1 cellular context compared by ENCODE assay signal in the genomic region with DNA sequence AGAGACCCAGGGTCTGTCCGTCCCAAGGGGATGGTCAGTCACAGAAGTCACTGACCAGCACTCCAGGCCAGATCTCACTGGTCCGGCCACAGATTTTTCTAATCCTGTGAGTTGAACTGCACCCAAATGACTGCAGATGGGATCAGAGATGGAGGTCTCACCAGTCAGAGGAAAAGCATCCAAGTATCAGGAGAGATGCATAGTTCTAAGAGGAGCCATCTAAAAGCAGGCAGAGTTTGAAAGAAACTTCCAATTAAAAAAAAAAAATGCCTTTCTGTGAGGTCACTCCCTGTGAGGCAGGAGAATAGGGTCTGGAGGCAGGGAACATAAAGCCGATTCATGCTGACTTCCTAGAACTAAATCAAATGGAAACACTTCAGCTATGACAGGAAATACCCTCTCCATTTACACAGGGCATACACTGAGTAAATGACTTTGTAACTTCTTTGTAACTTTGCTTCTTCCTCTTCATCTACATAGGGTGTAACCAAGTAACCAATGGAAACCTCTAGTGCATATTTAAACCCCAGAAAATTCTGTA.
TF ChIP-seq lines count a peak whose summit lies in the region.

No MANE protein-coding gene starts in this region.

TF ChIP-seq in GM12878, 131 proteins besides CTCF, POLR2A, EP300 and RAD21 (continued from another document):
- TF ChIP-seq, protein P1, sequence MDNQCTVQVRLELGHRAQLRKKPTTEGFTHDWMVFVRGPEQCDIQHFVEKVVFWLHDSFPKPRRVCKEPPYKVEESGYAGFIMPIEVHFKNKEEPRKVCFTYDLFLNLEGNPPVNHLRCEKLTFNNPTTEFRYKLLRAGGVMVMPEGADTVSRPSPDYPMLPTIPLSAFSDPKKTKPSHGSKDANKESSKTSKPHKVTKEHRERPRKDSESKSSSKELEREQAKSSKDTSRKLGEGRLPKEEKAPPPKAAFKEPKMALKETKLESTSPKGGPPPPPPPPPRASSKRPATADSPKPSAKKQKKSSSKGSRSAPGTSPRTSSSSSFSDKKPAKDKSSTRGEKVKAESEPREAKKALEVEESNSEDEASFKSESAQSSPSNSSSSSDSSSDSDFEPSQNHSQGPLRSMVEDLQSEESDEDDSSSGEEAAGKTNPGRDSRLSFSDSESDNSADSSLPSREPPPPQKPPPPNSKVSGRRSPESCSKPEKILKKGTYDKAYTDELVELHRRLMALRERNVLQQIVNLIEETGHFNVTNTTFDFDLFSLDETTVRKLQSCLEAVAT (IDR thresholded peaks at IDR 0.05) = no peak
- TF ChIP-seq SMC3 (IDR thresholded peaks at IDR 0.05; ENCODE audit: borderline replicate concordance, low read length) = no peak
- TF ChIP-seq RBBP5 (conservative IDR thresholded peaks at IDR 0.05) = no peak
- no peak for TF ChIP-seq MTA3 (IDR thresholded peaks at IDR 0.05; ENCODE audit: borderline replicate concordance, low read length)
- TF ChIP-seq PAX5 (IDR thresholded peaks at IDR 0.05; ENCODE audit: borderline replicate concordance, low read depth, low read length) = no peak
- TF ChIP-seq, protein P2, sequence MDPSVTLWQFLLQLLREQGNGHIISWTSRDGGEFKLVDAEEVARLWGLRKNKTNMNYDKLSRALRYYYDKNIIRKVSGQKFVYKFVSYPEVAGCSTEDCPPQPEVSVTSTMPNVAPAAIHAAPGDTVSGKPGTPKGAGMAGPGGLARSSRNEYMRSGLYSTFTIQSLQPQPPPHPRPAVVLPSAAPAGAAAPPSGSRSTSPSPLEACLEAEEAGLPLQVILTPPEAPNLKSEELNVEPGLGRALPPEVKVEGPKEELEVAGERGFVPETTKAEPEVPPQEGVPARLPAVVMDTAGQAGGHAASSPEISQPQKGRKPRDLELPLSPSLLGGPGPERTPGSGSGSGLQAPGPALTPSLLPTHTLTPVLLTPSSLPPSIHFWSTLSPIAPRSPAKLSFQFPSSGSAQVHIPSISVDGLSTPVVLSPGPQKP (IDR thresholded peaks at IDR 0.05; ENCODE audit: low read depth, low read length) = no peak
